In the genomic region with DNA sequence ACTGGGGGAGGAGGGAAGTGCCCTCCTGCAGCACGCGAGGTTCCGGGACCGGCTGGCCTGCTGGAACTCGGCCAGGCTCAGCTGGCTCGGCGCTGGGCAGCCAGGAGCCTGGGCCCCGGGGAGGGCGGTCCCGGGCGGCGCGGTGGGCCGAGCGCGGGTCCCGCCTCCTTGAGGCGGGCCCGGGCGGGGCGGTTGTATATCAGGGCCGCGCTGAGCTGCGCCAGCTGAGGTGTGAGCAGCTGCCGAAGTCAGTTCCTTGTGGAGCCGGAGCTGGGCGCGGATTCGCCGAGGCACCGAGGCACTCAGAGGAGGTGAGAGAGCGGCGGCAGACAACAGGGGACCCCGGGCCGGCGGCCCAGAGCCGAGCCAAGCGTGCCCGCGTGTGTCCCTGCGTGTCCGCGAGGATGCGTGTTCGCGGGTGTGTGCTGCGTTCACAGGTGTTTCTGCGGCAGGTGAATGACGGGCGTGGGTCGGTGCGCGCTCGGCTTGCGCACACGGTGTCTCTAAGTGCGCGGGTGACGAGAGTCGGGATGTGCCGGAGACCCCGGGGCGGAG, we compare ENCODE assay signal across 1 cellular context.
TF ChIP-seq lines count a peak whose summit lies in the region.

A gene (plus strand): TSS at position 227 of the 555 bp plus-strand sequence. CDS start 5,388 bp downstream, outside the sequence.

TF ChIP-seq in HepG2, 621 proteins besides CTCF, POLR2A, EP300 and RAD21 (continued from another document and continues in another):
- TF ChIP-seq NBN (conservative IDR thresholded peaks at IDR 0.05) (no peak), ZNF263 (CRISPR knock-in tag; IDR thresholded peaks at IDR 0.05) (peak; percentile 83; the same call in 1 of the 2 replicates), MTA1 (CRISPR knock-in tag; IDR thresholded peaks at IDR 0.05; ENCODE audit: borderline replicate concordance) (peak; percentile 61; the same call in 1 of the 2 replicates), ZNF781 (CRISPR knock-in tag; IDR thresholded peaks at IDR 0.05; ENCODE audit: borderline replicate concordance, not compliant biosample characterization) (peak; percentile 61), EZH2 (conservative IDR thresholded peaks at IDR 0.05; ENCODE audit: low read depth, low read length) (no peak), FOXM1 (CRISPR knock-in tag; IDR thresholded peaks at IDR 0.05) (no peak), POLR2AphosphoS2 (IDR thresholded peaks at IDR 0.05; ENCODE audit: low read depth, low read length) (no peak), ZBTB8A (CRISPR knock-in tag; IDR thresholded peaks at IDR 0.05; ENCODE audit: borderline replicate concordance, low read depth) (no peak), ZKSCAN5 (CRISPR knock-in tag; IDR thresholded peaks at IDR 0.05) (peak; percentile 85), ZFP82 (CRISPR knock-in tag; IDR thresholded peaks at IDR 0.05; ENCODE audit: borderline replicate concordance) (peak; percentile 22; the same call in 1 of the 2 replicates), ZNF547 (CRISPR knock-in tag; IDR thresholded peaks at IDR 0.05) (peak; percentile 77), ZNF138 (CRISPR knock-in tag; IDR thresholded peaks at IDR 0.05; ENCODE audit: low read depth) (peak; percentile 75; the same call in 1 of the 2 replicates), CHD4 (IDR thresholded peaks at IDR 0.05; ENCODE audit: borderline replicate concordance, low read length) (0 out of 2 replicates have a peak, but pooled peaks have one; percentile 11), ZNF446 (CRISPR knock-in tag; IDR thresholded peaks at IDR 0.05) (no peak; the same call in 1 of the 2 replicates), ZBTB38 (CRISPR knock-in tag; IDR thresholded peaks at IDR 0.05) (peak; percentile 72), ARID2 (CRISPR knock-in tag; IDR thresholded peaks at IDR 0.05; ENCODE audit: borderline replicate concordance) (0 out of 2 replicates have a peak, but pooled peaks have one; percentile 4), PHF21A (CRISPR knock-in tag; IDR thresholded peaks at IDR 0.05) (peak; percentile 86), POLR2G (IDR thresholded peaks at IDR 0.05; ENCODE audit: low read depth, low read length) (peak; percentile 99), HES4 (CRISPR knock-in tag; IDR thresholded peaks at IDR 0.05; ENCODE audit: borderline replicate concordance) (peak; percentile 53; the same call in 1 of the 2 replicates), TARDBP (CRISPR knock-in tag; IDR thresholded peaks at IDR 0.05) (peak; percentile 37; the same call in 1 of the 2 replicates), ZBTB20 (CRISPR knock-in tag; IDR thresholded peaks at IDR 0.05; ENCODE audit: borderline replicate concordance, low read depth) (peak; percentile 63; the same call in 1 of the 2 replicates), TMF1 (CRISPR knock-in tag; IDR thresholded peaks at IDR 0.05; ENCODE audit: low read depth) (no peak), SALL2 (CRISPR knock-in tag; IDR thresholded peaks at IDR 0.05) (peak; percentile 78), NKX3-1 (CRISPR knock-in tag; IDR thresholded peaks at IDR 0.05) (peak; percentile 74; the same call in 1 of the 2 replicates), RARG (CRISPR knock-in tag; IDR thresholded peaks at IDR 0.05; ENCODE audit: low read depth) (no peak), HNRNPUL1 (IDR thresholded peaks at IDR 0.05; ENCODE audit: low read depth, low read length) (peak; percentile 51; the same call in 1 of the 2 replicates), ZNF670 (CRISPR knock-in tag; IDR thresholded peaks at IDR 0.05; ENCODE audit: borderline replicate concordance) (peak; percentile 37; the same call in 1 of the 2 replicates), ZNF780A (CRISPR knock-in tag; IDR thresholded peaks at IDR 0.05) (no peak), ZNF776 (CRISPR knock-in tag; IDR thresholded peaks at IDR 0.05) (peak; percentile 88; the same call in 1 of the 2 replicates), KLF16 (CRISPR knock-in tag; IDR thresholded peaks at IDR 0.05) (peak in 1 of 2 experiments; percentile 90; a peak in 2 of 4 replicates), FOXC1 (CRISPR knock-in tag; IDR thresholded peaks at IDR 0.05; ENCODE audit: borderline replicate concordance) (peak; percentile 89), ZNF274 (CRISPR knock-in tag; IDR thresholded peaks at IDR 0.05) (no peak), KLF6 (CRISPR knock-in tag; IDR thresholded peaks at IDR 0.05) (peak; percentile 94), LCORL (IDR thresholded peaks at IDR 0.05) (no peak), LCORL (CRISPR knock-in tag; IDR thresholded peaks at IDR 0.05) (0 out of 2 replicates have a peak, but pooled peaks have one; percentile 34), RCOR2 (CRISPR knock-in tag; IDR thresholded peaks at IDR 0.05) (no peak), ZNF615 (CRISPR knock-in tag; IDR thresholded peaks at IDR 0.05; ENCODE audit: borderline replicate concordance) (peak; percentile 85; the same call in 1 of the 2 replicates), ARHGAP35 (CRISPR knock-in tag; IDR thresholded peaks at IDR 0.05; ENCODE audit: borderline replicate concordance) (peak; percentile 24; the same call in 1 of the 2 replicates), MAFK (conservative IDR thresholded peaks at IDR 0.05 in 1 of 2, IDR thresholded peaks at IDR 0.05 in 1 of 2; ENCODE audit: low read length in 2 of 2) (no peak), ZSCAN20 (CRISPR knock-in tag; IDR thresholded peaks at IDR 0.05; ENCODE audit: borderline replicate concordance) (peak; percentile 98; the same call in 1 of the 2 replicates), ZNF431 (CRISPR knock-in tag; IDR thresholded peaks at IDR 0.05; ENCODE audit: borderline replicate concordance, low read depth) (peak; percentile 90), FOXO1 (CRISPR knock-in tag; IDR thresholded peaks at IDR 0.05) (peak; percentile 75; the same call in 1 of the 2 replicates), MZF1 (CRISPR knock-in tag; IDR thresholded peaks at IDR 0.05; ENCODE audit: borderline replicate concordance) (0 out of 2 replicates have a peak, but pooled peaks have one; percentile 76)
- TF ChIP-seq, protein P1, sequence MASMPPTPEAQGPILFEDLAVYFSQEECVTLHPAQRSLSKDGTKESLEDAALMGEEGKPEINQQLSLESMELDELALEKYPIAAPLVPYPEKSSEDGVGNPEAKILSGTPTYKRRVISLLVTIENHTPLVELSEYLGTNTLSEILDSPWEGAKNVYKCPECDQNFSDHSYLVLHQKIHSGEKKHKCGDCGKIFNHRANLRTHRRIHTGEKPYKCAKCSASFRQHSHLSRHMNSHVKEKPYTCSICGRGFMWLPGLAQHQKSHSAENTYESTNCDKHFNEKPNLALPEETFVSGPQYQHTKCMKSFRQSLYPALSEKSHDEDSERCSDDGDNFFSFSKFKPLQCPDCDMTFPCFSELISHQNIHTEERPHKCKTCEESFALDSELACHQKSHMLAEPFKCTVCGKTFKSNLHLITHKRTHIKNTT (CRISPR knock-in tag; IDR thresholded peaks at IDR 0.05): no peak
- TF ChIP-seq, protein P2, sequence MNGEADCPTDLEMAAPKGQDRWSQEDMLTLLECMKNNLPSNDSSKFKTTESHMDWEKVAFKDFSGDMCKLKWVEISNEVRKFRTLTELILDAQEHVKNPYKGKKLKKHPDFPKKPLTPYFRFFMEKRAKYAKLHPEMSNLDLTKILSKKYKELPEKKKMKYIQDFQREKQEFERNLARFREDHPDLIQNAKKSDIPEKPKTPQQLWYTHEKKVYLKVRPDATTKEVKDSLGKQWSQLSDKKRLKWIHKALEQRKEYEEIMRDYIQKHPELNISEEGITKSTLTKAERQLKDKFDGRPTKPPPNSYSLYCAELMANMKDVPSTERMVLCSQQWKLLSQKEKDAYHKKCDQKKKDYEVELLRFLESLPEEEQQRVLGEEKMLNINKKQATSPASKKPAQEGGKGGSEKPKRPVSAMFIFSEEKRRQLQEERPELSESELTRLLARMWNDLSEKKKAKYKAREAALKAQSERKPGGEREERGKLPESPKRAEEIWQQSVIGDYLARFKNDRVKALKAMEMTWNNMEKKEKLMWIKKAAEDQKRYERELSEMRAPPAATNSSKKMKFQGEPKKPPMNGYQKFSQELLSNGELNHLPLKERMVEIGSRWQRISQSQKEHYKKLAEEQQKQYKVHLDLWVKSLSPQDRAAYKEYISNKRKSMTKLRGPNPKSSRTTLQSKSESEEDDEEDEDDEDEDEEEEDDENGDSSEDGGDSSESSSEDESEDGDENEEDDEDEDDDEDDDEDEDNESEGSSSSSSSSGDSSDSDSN (CRISPR knock-in tag; IDR thresholded peaks at IDR 0.05): peak; percentile 85
- TF ChIP-seq, protein P3, sequence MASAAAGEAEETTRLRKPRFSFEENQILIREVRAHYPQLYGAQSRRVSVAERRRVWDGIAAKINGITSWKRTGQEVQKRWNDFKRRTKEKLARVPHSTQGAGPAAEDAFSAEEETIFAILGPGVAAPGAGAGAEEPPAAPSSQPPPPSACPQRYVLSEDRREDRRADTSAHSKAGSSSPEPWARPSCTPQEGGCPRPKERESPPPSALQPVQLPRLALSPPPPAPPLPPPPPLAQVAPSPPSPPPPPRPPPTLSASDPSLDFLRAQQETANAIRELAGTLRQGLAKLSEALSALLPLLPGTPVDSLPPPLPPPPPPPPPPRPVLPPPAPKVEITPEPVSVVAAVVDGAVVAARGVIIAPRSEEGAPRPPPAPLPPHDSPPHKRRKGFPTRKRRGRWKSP (CRISPR knock-in tag; IDR thresholded peaks at IDR 0.05): peak; percentile 89
- TF ChIP-seq, protein P4, sequence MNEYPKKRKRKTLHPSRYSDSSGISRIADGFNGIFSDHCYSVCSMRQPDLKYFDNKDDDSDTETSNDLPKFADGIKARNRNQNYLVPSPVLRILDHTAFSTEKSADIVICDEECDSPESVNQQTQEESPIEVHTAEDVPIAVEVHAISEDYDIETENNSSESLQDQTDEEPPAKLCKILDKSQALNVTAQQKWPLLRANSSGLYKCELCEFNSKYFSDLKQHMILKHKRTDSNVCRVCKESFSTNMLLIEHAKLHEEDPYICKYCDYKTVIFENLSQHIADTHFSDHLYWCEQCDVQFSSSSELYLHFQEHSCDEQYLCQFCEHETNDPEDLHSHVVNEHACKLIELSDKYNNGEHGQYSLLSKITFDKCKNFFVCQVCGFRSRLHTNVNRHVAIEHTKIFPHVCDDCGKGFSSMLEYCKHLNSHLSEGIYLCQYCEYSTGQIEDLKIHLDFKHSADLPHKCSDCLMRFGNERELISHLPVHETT (CRISPR knock-in tag; conservative IDR thresholded peaks at IDR 0.05): peak; percentile 70; the same call in 1 of the 2 replicates
- TF ChIP-seq, protein P5, sequence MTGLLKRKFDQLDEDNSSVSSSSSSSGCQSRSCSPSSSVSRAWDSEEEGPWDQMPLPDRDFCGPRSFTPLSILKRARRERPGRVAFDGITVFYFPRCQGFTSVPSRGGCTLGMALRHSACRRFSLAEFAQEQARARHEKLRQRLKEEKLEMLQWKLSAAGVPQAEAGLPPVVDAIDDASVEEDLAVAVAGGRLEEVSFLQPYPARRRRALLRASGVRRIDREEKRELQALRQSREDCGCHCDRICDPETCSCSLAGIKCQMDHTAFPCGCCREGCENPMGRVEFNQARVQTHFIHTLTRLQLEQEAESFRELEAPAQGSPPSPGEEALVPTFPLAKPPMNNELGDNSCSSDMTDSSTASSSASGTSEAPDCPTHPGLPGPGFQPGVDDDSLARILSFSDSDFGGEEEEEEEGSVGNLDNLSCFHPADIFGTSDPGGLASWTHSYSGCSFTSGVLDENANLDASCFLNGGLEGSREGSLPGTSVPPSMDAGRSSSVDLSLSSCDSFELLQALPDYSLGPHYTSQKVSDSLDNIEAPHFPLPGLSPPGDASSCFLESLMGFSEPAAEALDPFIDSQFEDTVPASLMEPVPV (CRISPR knock-in tag; IDR thresholded peaks at IDR 0.05): peak; percentile 19; the same call in 1 of the 2 replicates
- TF ChIP-seq, protein P6, sequence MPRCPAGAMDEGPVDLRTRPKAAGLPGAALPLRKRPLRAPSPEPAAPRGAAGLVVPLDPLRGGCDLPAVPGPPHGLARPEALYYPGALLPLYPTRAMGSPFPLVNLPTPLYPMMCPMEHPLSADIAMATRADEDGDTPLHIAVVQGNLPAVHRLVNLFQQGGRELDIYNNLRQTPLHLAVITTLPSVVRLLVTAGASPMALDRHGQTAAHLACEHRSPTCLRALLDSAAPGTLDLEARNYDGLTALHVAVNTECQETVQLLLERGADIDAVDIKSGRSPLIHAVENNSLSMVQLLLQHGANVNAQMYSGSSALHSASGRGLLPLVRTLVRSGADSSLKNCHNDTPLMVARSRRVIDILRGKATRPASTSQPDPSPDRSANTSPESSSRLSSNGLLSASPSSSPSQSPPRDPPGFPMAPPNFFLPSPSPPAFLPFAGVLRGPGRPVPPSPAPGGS (CRISPR knock-in tag; IDR thresholded peaks at IDR 0.05): peak; percentile 75
- TF ChIP-seq, protein P7, sequence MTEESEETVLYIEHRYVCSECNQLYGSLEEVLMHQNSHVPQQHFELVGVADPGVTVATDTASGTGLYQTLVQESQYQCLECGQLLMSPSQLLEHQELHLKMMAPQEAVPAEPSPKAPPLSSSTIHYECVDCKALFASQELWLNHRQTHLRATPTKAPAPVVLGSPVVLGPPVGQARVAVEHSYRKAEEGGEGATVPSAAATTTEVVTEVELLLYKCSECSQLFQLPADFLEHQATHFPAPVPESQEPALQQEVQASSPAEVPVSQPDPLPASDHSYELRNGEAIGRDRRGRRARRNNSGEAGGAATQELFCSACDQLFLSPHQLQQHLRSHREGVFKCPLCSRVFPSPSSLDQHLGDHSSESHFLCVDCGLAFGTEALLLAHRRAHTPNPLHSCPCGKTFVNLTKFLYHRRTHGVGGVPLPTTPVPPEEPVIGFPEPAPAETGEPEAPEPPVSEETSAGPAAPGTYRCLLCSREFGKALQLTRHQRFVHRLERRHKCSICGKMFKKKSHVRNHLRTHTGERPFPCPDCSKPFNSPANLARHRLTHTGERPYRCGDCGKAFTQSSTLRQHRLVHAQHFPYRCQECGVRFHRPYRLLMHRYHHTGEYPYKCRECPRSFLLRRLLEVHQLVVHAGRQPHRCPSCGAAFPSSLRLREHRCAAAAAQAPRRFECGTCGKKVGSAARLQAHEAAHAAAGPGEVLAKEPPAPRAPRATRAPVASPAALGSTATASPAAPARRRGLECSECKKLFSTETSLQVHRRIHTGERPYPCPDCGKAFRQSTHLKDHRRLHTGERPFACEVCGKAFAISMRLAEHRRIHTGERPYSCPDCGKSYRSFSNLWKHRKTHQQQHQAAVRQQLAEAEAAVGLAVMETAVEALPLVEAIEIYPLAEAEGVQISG (CRISPR knock-in tag; IDR thresholded peaks at IDR 0.05): peak; percentile 83
- TF ChIP-seq, protein P8, sequence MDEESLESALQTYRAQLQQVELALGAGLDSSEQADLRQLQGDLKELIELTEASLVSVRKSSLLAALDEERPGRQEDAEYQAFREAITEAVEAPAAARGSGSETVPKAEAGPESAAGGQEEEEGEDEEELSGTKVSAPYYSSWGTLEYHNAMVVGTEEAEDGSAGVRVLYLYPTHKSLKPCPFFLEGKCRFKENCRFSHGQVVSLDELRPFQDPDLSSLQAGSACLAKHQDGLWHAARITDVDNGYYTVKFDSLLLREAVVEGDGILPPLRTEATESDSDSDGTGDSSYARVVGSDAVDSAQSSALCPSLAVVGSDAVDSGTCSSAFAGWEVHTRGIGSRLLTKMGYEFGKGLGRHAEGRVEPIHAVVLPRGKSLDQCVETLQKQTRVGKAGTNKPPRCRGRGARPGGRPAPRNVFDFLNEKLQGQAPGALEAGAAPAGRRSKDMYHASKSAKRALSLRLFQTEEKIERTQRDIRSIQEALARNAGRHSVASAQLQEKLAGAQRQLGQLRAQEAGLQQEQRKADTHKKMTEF (CRISPR knock-in tag; IDR thresholded peaks at IDR 0.05): peak; percentile 81
